ENCODE assay signal across 1 cellular context in the genomic region with DNA sequence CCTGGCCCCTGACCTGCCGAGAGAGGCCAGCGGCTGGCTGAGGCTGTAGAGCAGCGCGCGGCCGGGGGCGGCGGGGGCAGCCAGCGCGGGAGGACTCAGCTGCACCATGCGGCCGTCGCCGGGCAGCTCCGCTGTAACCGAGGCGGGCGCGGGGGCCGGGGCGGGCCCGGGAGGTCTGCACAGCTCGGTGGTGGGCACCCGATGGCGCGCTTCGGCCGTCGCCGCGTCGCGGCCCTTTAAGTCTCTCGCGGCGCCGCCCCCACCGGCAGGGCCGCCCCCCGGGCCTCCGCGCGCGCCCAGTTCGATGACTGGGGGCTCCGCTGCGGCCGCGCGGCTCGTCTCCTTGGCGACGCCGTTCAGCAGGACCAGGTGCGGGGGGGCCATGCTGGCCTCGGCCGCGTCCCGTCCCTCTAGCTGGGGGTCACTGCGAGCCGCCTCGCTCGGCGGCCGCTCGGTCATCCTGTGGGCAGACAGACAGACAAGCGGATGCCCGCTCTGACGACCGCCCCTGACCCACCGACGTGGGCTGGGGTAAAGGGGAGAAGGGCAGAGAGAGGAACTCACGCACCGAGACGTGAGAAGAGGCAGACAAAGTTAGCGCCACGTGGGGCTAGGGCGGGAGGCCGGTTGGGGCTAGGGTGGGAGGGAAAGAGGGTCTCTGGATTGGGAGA.
TF ChIP-seq lines count a peak whose summit lies in the region.

No MANE protein-coding gene starts in this region.

TF ChIP-seq in GM12878, 131 proteins besides CTCF, POLR2A, EP300 and RAD21:
- TF ChIP-seq EGR1 (IDR thresholded peaks at IDR 0.05; ENCODE audit: borderline replicate concordance in 1 of 2, low read depth in 2 of 2, low read length in 2 of 2) (no peak), SUZ12 (IDR thresholded peaks at IDR 0.05; ENCODE audit: unreplicated experiment) (peak; percentile 96)
